1 cellular context compared by ENCODE assay signal in genomic region chr11:66292543-66293332, GRCh38.
TF ChIP-seq lines count a peak whose summit lies in the region.

No MANE protein-coding gene starts in this region.

TF ChIP-seq in K562, 482 proteins besides CTCF, POLR2A, EP300 and RAD21:
- no peak for TF ChIP-seq ZBTB9 (CRISPR knock-in tag; IDR thresholded peaks at IDR 0.05)
- TF ChIP-seq CXXC5 (CRISPR knock-in tag; IDR thresholded peaks at IDR 0.05) = no peak
- no peak for TF ChIP-seq ETV5 (CRISPR knock-in tag; IDR thresholded peaks at IDR 0.05; ENCODE audit: low read depth)
- peak; percentile 15; the same call in 1 of the 2 replicates for TF ChIP-seq MAX (CRISPR knock-in tag; IDR thresholded peaks at IDR 0.05)
- TF ChIP-seq ZNF224 (CRISPR knock-in tag; IDR thresholded peaks at IDR 0.05) = no peak
- no peak for TF ChIP-seq HMG20A (CRISPR knock-in tag; conservative IDR thresholded peaks at IDR 0.05)
- no peak for TF ChIP-seq RNF2 (IDR thresholded peaks at IDR 0.05)
- peak; percentile 53; the same call in 1 of the 2 replicates for TF ChIP-seq BHLHE40 (IDR thresholded peaks at IDR 0.05; ENCODE audit: low read length)
